Comparison of ENCODE assay signal across 1 cellular context in genomic region chr5:134113908-134114875, GRCh38.
TF ChIP-seq lines count a peak whose summit lies in the region.

Gene TCF7, plus strand, starts transcription at chr5:134114681. Its CDS starts 226 bp downstream, at chr5:134114907.

TF ChIP-seq in K562, 482 proteins besides CTCF, POLR2A, EP300 and RAD21 (continued from another document):
- TF ChIP-seq ZBTB33 (CRISPR knock-in tag; IDR thresholded peaks at IDR 0.05) (peak; percentile 58; the same call in 1 of the 2 replicates), L3MBTL2 (IDR thresholded peaks at IDR 0.05) (peak; percentile 20; the same call in 1 of the 2 replicates), ELK1 (CRISPR knock-in tag; IDR thresholded peaks at IDR 0.05) (peak; percentile 42; the same call in 1 of the 2 replicates), ZBTB17 (CRISPR knock-in tag; IDR thresholded peaks at IDR 0.05) (0 out of 2 replicates have a peak, but pooled peaks have one; percentile 29), STAT6 (CRISPR knock-in tag; IDR thresholded peaks at IDR 0.05) (no peak), ZFX (CRISPR knock-in tag; IDR thresholded peaks at IDR 0.05) (0 out of 2 replicates have a peak, but pooled peaks have one; percentile 21), EP400 (IDR thresholded peaks at IDR 0.05) (no peak), ZKSCAN8 (CRISPR knock-in tag; IDR thresholded peaks at IDR 0.05) (peak; percentile 79), RNF219 (CRISPR knock-in tag; IDR thresholded peaks at IDR 0.05) (no peak), PRDM10 (IDR thresholded peaks at IDR 0.05; ENCODE audit: partially characterized antibody) (peak; percentile 20), NUFIP1 (IDR thresholded peaks at IDR 0.05; ENCODE audit: partially characterized antibody) (no peak), SIN3B (IDR thresholded peaks at IDR 0.05; ENCODE audit: low read depth) (no peak), USF1 (CRISPR knock-in tag; IDR thresholded peaks at IDR 0.05) (peak; percentile 17; the same call in 1 of the 2 replicates), TCF7L2 (IDR thresholded peaks at IDR 0.05; ENCODE audit: low read depth, low read length) (peak; percentile 89), NRF1 (conservative IDR thresholded peaks at IDR 0.05 in 1 of 2, IDR thresholded peaks at IDR 0.05 in 1 of 2) (0 out of 4 replicates have a peak, but pooled peaks of 1 of the 2 experiments have one; percentile 16), ZNF431 (CRISPR knock-in tag; IDR thresholded peaks at IDR 0.05) (no peak), TAF1 (IDR thresholded peaks at IDR 0.05; ENCODE audit: control insufficient read depth, extremely low read depth, insufficient read depth, low read length, severe bottlenecking) (peak; percentile 15), NFIX (CRISPR knock-in tag; IDR thresholded peaks at IDR 0.05; ENCODE audit: low read depth) (no peak), CXXC5 (CRISPR knock-in tag; IDR thresholded peaks at IDR 0.05) (peak; percentile 54), ZNF589 (CRISPR knock-in tag; IDR thresholded peaks at IDR 0.05; ENCODE audit: low read depth) (no peak), YY1 (IDR thresholded peaks at IDR 0.05; ENCODE audit: borderline replicate concordance in 1 of 3, control insufficient read depth in 1 of 3, extremely low read depth in 1 of 3, insufficient read depth in 3 of 3, insufficient read length in 1 of 3, insufficient replicate concordance in 2 of 3, low read depth in 1 of 3, low read length in 2 of 3) (peak in 1 of 3 experiments; percentile 1), FOXA3 (CRISPR knock-in tag; conservative IDR thresholded peaks at IDR 0.05 in 1 of 2, IDR thresholded peaks at IDR 0.05 in 1 of 2) (no peak), JUNB (CRISPR knock-in tag; conservative IDR thresholded peaks at IDR 0.05) (no peak), PML (IDR thresholded peaks at IDR 0.05; ENCODE audit: low read length) (no peak), TCF7 (IDR thresholded peaks at IDR 0.05; ENCODE audit: borderline replicate concordance) (peak; percentile 97), PHF8 (IDR thresholded peaks at IDR 0.05; ENCODE audit: borderline replicate concordance, low read length) (peak; percentile 31; the same call in 1 of the 2 replicates), WHSC1 (IDR thresholded peaks at IDR 0.05; ENCODE audit: low read length) (no peak), SRF (CRISPR knock-in tag; IDR thresholded peaks at IDR 0.05) (peak; percentile 84 to 99; a peak in 3 of 4 replicates), SOX6 (IDR thresholded peaks at IDR 0.05) (no peak), GATAD2B (IDR thresholded peaks at IDR 0.05; ENCODE audit: borderline replicate concordance) (0 out of 2 replicates have a peak, but pooled peaks have one; percentile 28), CHD1 (IDR thresholded peaks at IDR 0.05; ENCODE audit: low read length) (no peak), ZFP91 (CRISPR knock-in tag; IDR thresholded peaks at IDR 0.05) (peak; percentile 90), ZBTB7A (IDR thresholded peaks at IDR 0.05; ENCODE audit: borderline replicate concordance, control insufficient read depth, low read depth, low read length) (0 out of 2 replicates have a peak, but pooled peaks have one; percentile 17)
TF ChIP-seq in K562: peak in this region for 26.
